1 cellular context compared by ENCODE assay signal in the genomic region with DNA sequence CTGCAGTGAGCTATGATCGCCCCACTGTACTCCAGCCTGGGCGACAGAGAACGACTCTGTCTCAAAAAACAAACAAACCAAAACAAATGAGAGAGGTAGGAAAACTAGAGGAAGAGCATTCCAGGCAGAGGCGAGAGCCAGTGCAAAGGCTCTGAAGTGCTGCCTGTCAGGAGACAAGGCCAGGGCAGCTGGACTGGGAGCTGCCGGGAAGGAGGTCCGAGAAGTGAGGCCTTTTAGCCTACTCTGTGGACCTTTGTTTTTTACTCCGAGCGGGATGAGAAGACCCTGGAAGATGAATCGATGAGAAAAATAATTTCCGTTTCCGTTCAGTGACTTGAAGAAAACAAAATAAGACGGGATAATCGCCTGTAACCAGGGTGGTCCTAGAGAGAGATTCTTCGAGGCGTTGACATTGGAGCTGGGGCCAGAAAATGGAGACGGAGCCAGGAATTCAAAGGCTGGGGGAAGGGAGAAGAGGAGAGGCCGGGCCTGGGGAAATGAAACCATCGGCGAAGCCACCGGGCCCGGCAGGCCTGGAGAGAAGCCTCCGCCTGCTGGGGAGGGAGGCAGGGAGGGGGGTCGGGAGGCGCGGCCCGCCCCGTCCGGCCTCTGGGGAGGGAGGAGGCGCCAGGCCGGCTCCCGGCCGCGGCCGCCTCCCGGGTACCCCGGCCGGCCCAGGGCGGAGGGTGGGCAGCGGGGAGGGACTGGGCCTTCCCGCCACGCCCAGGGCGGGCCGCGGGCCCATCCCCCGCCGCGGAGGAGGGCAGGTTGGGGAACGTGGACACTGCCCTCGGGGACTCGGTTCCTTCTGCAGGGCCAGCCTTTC.
A peak's percentile ranks its signal among the peaks of the same experiment; 100 is the strongest.
TF ChIP-seq lines count a peak whose summit lies in the region.

No MANE protein-coding gene starts in this region.

TF ChIP-seq in HEK293, 187 proteins besides CTCF, POLR2A, EP300 and RAD21 (continued from another document and continues in another):
- TF ChIP-seq, protein P1, sequence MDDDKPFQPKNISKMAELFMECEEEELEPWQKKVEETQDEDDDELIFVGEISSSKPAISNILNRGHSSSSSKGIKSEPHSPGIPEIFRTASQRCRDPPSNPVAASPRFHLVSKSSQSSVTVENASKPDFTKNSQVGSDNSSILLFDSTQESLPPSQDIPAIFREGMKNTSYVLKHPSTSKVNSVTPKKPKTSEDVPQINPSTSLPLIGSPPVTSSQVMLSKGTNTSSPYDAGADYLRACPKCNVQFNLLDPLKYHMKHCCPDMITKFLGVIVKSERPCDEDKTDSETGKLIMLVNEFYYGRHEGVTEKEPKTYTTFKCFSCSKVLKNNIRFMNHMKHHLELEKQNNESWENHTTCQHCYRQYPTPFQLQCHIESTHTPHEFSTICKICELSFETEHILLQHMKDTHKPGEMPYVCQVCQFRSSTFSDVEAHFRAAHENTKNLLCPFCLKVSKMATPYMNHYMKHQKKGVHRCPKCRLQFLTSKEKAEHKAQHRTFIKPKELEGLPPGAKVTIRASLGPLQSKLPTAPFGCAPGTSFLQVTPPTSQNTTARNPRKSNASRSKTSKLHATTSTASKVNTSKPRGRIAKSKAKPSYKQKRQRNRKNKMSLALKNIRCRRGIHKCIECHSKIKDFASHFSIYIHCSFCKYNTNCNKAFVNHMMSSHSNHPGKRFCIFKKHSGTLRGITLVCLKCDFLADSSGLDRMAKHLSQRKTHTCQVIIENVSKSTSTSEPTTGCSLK (tag by site-specific recombination; IDR thresholded peaks at IDR 0.05): no peak
- TF ChIP-seq ZNF830 (tag by site-specific recombination; IDR thresholded peaks at IDR 0.05; ENCODE audit: low read depth): no peak
- peak; percentile 30; the same call in 1 of the 2 replicates for TF ChIP-seq ZNF600 (tag by site-specific recombination; IDR thresholded peaks at IDR 0.05)
- TF ChIP-seq ZNF670 (tag by site-specific recombination; IDR thresholded peaks at IDR 0.05; ENCODE audit: low read depth): no peak
- TF ChIP-seq, protein P2, sequence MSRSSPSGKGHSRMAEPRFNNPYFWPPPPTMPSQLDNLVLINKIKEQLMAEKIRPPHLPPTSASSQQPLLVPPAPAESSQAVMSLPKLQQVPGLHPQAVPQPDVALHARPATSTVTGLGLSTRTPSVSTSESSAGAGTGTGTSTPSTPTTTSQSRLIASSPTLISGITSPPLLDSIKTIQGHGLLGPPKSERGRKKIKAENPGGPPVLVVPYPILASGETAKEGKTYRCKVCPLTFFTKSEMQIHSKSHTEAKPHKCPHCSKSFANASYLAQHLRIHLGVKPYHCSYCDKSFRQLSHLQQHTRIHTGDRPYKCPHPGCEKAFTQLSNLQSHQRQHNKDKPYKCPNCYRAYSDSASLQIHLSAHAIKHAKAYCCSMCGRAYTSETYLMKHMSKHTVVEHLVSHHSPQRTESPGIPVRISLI (tag by site-specific recombination; IDR thresholded peaks at IDR 0.05): no peak
- TF ChIP-seq ZNF184 (tag by site-specific recombination; IDR thresholded peaks at IDR 0.05): no peak
- TF ChIP-seq INSM2 (tag by site-specific recombination; IDR thresholded peaks at IDR 0.05): peak; percentile 48; the same call in 1 of the 2 replicates
- TF ChIP-seq ZSCAN30 (tag by site-specific recombination; IDR thresholded peaks at IDR 0.05): peak; percentile 86
- no peak for TF ChIP-seq ZNF791 (tag by site-specific recombination; IDR thresholded peaks at IDR 0.05)
- no peak for TF ChIP-seq ZNF114 (tag by site-specific recombination; IDR thresholded peaks at IDR 0.05)
- no peak for TF ChIP-seq ZNF16 (tag by site-specific recombination; IDR thresholded peaks at IDR 0.05; ENCODE audit: low read depth)
- TF ChIP-seq GLIS1 (tag by site-specific recombination; IDR thresholded peaks at IDR 0.05): peak; percentile 77
- no peak for TF ChIP-seq ZNF23 (tag by site-specific recombination; IDR thresholded peaks at IDR 0.05; ENCODE audit: borderline replicate concordance)
- TF ChIP-seq MEIS1 (CRISPR knock-in tag; IDR thresholded peaks at IDR 0.05; ENCODE audit: borderline replicate concordance): no peak
- TF ChIP-seq, protein P3, sequence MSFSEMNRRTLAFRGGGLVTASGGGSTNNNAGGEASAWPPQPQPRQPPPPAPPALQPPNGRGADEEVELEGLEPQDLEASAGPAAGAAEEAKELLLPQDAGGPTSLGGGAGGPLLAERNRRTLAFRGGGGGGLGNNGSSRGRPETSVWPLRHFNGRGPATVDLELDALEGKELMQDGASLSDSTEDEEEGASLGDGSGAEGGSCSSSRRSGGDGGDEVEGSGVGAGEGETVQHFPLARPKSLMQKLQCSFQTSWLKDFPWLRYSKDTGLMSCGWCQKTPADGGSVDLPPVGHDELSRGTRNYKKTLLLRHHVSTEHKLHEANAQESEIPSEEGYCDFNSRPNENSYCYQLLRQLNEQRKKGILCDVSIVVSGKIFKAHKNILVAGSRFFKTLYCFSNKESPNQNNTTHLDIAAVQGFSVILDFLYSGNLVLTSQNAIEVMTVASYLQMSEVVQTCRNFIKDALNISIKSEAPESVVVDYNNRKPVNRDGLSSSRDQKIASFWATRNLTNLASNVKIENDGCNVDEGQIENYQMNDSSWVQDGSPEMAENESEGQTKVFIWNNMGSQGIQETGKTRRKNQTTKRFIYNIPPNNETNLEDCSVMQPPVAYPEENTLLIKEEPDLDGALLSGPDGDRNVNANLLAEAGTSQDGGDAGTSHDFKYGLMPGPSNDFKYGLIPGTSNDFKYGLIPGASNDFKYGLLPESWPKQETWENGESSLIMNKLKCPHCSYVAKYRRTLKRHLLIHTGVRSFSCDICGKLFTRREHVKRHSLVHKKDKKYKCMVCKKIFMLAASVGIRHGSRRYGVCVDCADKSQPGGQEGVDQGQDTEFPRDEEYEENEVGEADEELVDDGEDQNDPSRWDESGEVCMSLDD (tag by site-specific recombination; IDR thresholded peaks at IDR 0.05): no peak
- no peak for TF ChIP-seq ZBTB48 (tag by site-specific recombination; IDR thresholded peaks at IDR 0.05)
- TF ChIP-seq, protein P4, sequence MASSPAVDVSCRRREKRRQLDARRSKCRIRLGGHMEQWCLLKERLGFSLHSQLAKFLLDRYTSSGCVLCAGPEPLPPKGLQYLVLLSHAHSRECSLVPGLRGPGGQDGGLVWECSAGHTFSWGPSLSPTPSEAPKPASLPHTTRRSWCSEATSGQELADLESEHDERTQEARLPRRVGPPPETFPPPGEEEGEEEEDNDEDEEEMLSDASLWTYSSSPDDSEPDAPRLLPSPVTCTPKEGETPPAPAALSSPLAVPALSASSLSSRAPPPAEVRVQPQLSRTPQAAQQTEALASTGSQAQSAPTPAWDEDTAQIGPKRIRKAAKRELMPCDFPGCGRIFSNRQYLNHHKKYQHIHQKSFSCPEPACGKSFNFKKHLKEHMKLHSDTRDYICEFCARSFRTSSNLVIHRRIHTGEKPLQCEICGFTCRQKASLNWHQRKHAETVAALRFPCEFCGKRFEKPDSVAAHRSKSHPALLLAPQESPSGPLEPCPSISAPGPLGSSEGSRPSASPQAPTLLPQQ (tag by site-specific recombination; IDR thresholded peaks at IDR 0.05): peak; percentile 88
- TF ChIP-seq ZEB2 (tag by site-specific recombination; IDR thresholded peaks at IDR 0.05): peak; percentile 76
- no peak for TF ChIP-seq ZBTB49 (tag by site-specific recombination; IDR thresholded peaks at IDR 0.05; ENCODE audit: low read depth)
- TF ChIP-seq, protein P5, sequence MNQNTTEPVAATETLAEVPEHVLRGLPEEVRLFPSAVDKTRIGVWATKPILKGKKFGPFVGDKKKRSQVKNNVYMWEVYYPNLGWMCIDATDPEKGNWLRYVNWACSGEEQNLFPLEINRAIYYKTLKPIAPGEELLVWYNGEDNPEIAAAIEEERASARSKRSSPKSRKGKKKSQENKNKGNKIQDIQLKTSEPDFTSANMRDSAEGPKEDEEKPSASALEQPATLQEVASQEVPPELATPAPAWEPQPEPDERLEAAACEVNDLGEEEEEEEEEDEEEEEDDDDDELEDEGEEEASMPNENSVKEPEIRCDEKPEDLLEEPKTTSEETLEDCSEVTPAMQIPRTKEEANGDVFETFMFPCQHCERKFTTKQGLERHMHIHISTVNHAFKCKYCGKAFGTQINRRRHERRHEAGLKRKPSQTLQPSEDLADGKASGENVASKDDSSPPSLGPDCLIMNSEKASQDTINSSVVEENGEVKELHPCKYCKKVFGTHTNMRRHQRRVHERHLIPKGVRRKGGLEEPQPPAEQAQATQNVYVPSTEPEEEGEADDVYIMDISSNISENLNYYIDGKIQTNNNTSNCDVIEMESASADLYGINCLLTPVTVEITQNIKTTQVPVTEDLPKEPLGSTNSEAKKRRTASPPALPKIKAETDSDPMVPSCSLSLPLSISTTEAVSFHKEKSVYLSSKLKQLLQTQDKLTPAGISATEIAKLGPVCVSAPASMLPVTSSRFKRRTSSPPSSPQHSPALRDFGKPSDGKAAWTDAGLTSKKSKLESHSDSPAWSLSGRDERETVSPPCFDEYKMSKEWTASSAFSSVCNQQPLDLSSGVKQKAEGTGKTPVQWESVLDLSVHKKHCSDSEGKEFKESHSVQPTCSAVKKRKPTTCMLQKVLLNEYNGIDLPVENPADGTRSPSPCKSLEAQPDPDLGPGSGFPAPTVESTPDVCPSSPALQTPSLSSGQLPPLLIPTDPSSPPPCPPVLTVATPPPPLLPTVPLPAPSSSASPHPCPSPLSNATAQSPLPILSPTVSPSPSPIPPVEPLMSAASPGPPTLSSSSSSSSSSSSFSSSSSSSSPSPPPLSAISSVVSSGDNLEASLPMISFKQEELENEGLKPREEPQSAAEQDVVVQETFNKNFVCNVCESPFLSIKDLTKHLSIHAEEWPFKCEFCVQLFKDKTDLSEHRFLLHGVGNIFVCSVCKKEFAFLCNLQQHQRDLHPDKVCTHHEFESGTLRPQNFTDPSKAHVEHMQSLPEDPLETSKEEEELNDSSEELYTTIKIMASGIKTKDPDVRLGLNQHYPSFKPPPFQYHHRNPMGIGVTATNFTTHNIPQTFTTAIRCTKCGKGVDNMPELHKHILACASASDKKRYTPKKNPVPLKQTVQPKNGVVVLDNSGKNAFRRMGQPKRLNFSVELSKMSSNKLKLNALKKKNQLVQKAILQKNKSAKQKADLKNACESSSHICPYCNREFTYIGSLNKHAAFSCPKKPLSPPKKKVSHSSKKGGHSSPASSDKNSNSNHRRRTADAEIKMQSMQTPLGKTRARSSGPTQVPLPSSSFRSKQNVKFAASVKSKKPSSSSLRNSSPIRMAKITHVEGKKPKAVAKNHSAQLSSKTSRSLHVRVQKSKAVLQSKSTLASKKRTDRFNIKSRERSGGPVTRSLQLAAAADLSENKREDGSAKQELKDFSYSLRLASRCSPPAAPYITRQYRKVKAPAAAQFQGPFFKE (tag by site-specific recombination; IDR thresholded peaks at IDR 0.05; ENCODE audit: borderline replicate concordance): no peak
- no peak for TF ChIP-seq ZNF626 (tag by site-specific recombination; IDR thresholded peaks at IDR 0.05)
- TF ChIP-seq, protein P6, sequence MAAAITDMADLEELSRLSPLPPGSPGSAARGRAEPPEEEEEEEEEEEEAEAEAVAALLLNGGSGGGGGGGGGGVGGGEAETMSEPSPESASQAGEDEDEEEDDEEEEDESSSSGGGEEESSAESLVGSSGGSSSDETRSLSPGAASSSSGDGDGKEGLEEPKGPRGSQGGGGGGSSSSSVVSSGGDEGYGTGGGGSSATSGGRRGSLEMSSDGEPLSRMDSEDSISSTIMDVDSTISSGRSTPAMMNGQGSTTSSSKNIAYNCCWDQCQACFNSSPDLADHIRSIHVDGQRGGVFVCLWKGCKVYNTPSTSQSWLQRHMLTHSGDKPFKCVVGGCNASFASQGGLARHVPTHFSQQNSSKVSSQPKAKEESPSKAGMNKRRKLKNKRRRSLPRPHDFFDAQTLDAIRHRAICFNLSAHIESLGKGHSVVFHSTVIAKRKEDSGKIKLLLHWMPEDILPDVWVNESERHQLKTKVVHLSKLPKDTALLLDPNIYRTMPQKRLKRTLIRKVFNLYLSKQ (tag by site-specific recombination; IDR thresholded peaks at IDR 0.05; ENCODE audit: borderline replicate concordance): no peak
- TF ChIP-seq ZFP69B (tag by site-specific recombination; IDR thresholded peaks at IDR 0.05): peak; percentile 77
- TF ChIP-seq ZNF423 (tag by site-specific recombination; IDR thresholded peaks at IDR 0.05): peak; percentile 67; the same call in 1 of the 2 replicates
- peak; percentile 10 for TF ChIP-seq ZNF654 (tag by site-specific recombination; IDR thresholded peaks at IDR 0.05; ENCODE audit: low read depth)
- TF ChIP-seq GFI1B (tag by site-specific recombination; IDR thresholded peaks at IDR 0.05): no peak
- TF ChIP-seq KLF1 (tag by site-specific recombination; IDR thresholded peaks at IDR 0.05): peak; percentile 99
- peak; percentile 67; the same call in 1 of the 2 replicates for TF ChIP-seq KLF9 (tag by site-specific recombination; IDR thresholded peaks at IDR 0.05; ENCODE audit: low read depth)
- no peak for TF ChIP-seq ZNF707 (tag by site-specific recombination; IDR thresholded peaks at IDR 0.05)
